Comparison of ENCODE assay signal across 8 cellular contexts in genomic region chr17:29590261-29590978, GRCh38. TPM values are rescaled to one million over a fixed set of nuclear protein-coding genes. Genes with fewer than 3 reads are reported as not detected.
A peak's percentile ranks its signal among the peaks of the same experiment; 100 is the strongest.
DNase-seq lines count a peak whose midpoint lies in the region; ATAC-seq and TF ChIP-seq lines count a peak whose summit lies in the region.

No MANE protein-coding gene starts in this region.

- WGBS in SK-N-SH (ENCODE audit: low lambda C conversion rate): 43% methylated on average over 20 of the region's 28 CpGs

- H4K20me1 ChIP-seq in SK-N-SH (ENCODE audit: insufficient read depth): peaks cover 34% of the 10 kb centered on the region
- H4K20me1 ChIP-seq in PC-3 (ENCODE audit: low read length): no peaks in the 10 kb centered on the region

- H3K9me2 ChIP-seq in SK-N-SH: no peaks in the 10 kb centered on the region
- H3K9me2 ChIP-seq in PC-3 (replicated peaks; ENCODE audit: low read length): no peaks in the 10 kb centered on the region

- TF ChIP-seq RAD21 in SK-N-SH (IDR thresholded peaks at IDR 0.05; ENCODE audit: low read length): no peak

- H3K4me3 ChIP-seq in SK-N-SH (ENCODE audit: low read depth in 2 of 2, low read length in 1 of 2) (peak overlapping the region; percentile 56 to 91), PC-3 (ENCODE audit: low read length) (peak overlapping the region; percentile 67), choroid plexus epithelial cell (ENCODE audit: low read depth, low read length) (peak overlapping the region; percentile 44), mucosa of descending colon (no peak overlapping the region), vagina (peak overlapping the region; percentile 54 to 94)

- TF ChIP-seq CTCF in SK-N-SH (IDR thresholded peaks at IDR 0.05) (no peak), PC-3 (conservative IDR thresholded peaks at IDR 0.05; ENCODE audit: low read depth, low read length) (no peak), choroid plexus epithelial cell (conservative IDR thresholded peaks at IDR 0.05; ENCODE audit: low read depth, low read length) (no peak), mucosa of descending colon (IDR thresholded peaks at IDR 0.05) (no peak), vagina (IDR thresholded peaks at IDR 0.05) (no peak)

- no peaks in the 10 kb centered on the region for H3K36me3 ChIP-seq in SK-N-SH (replicated peaks in 1 of 2; ENCODE audit: control insufficient read depth in 1 of 2, insufficient read depth in 2 of 2, low read length in 1 of 2)
- H3K36me3 ChIP-seq in PC-3 (ENCODE audit: low read depth, low read length): no peaks in the 10 kb centered on the region
- H3K36me3 ChIP-seq in mucosa of descending colon (ENCODE audit: low read depth): no peaks in the 10 kb centered on the region
- no peaks in the 10 kb centered on the region for H3K36me3 ChIP-seq in vagina

- H3K9me3 ChIP-seq in SK-N-SH: no peaks in the 10 kb centered on the region
- H3K9me3 ChIP-seq in PC-3 (ENCODE audit: low read length): no peaks in the 10 kb centered on the region
- no peaks in the 10 kb centered on the region for H3K9me3 ChIP-seq in mucosa of descending colon
- H3K9me3 ChIP-seq in vagina: no peaks in the 10 kb centered on the region

- H3K27ac ChIP-seq in SK-N-SH (ENCODE audit: low read depth in 2 of 2, low read length in 1 of 2): peak overlapping the region; percentile 64 to 91
- no peak overlapping the region for H3K27ac ChIP-seq in PC-3 (ENCODE audit: low read length)
- peak overlapping the region; percentile 93 for H3K27ac ChIP-seq in vagina

- no peak for DNase-seq in SK-N-SH
- no peak for DNase-seq in PC-3
- peak; percentile 48 for DNase-seq in choroid plexus epithelial cell (ENCODE audit: low read depth)
- peak; percentile 28 to 65 (median 52) for DNase-seq in mucosa of descending colon
- DNase-seq in vagina (ENCODE audit: extremely low spot score in 2 of 2): no peak
- DNase-seq in mucosa of gallbladder (ENCODE audit: low spot score): no peak

- no peak for ATAC-seq in SK-N-SH treated with all-trans-retinoic acid at 6 μM for 48 hours
- no peak for ATAC-seq in PC-3
- no peak for ATAC-seq in mucosa of descending colon
- no peak for ATAC-seq in GM21529 (IDR thresholded peaks at IDR 0.05; ENCODE audit: unreplicated experiment)

- CTCF ChIA-PET in SK-N-SH (lab: Yijun Ruan, JAX) (interaction anchor here (0.7 to 5.0 kb wide), 15 partner anchors 10 to 882 kb away, joined by 3 to 123 read pairs (median 8); partner anchors contain the start of genes ABHD15, CORO6 and TP53I13), PC-3 (lab: Charles Lee) (interaction anchor here (1.1 to 2.5 kb wide), 2 partner anchors 11 to 27 kb away, joined by 4 to 26 read pairs; no protein-coding TSS in a partner anchor)

- peak overlapping the region; percentile 95 for H3K4me2 ChIP-seq in SK-N-SH
- peak overlapping the region; percentile 90 for H3K4me2 ChIP-seq in PC-3 (ENCODE audit: low read length)

- POLR2A ChIA-PET in SK-N-SH (lab: Yijun Ruan, JAX) (interaction anchor here (0.8 to 1.8 kb wide), 4 partner anchors 8 to 34 kb away, joined by 3 to 4 read pairs (median 4); no protein-coding TSS in a partner anchor), PC-3 (lab: Charles Lee; ENCODE audit: unreplicated experiment) (interaction anchor here (0.7 kb wide), 1 partner anchor 10 kb away, joined by 9 read pairs; no protein-coding TSS in a partner anchor)

- no TSS peak for BruUV-seq in PC-3 (replicated peaks; lab: Mats Ljungman, UMichigan)

- H3K4me1 ChIP-seq in SK-N-SH (ENCODE audit: control insufficient read depth in 1 of 2, insufficient read depth in 2 of 2, low read depth in 1 of 2, low read length in 1 of 2): peaks cover 38 to 66% of the 10 kb centered on the region in 2 experiments
- peaks cover 49% of the 10 kb centered on the region for H3K4me1 ChIP-seq in PC-3 (ENCODE audit: insufficient read depth, low read length)
- H3K4me1 ChIP-seq in mucosa of descending colon (ENCODE audit: low read depth): peaks cover 48% of the 10 kb centered on the region
- H3K4me1 ChIP-seq in vagina: peaks cover 72% of the 10 kb centered on the region

- H3F3A ChIP-seq in SK-N-SH (replicated peaks; ENCODE audit: insufficient read depth) (peaks cover 29% of the 10 kb centered on the region), PC-3 (ENCODE audit: low read length, unreplicated experiment) (no peaks in the 10 kb centered on the region)

- H3K27me3 ChIP-seq in SK-N-SH (ENCODE audit: insufficient read depth): no peaks in the 10 kb centered on the region
- no peaks in the 10 kb centered on the region for H3K27me3 ChIP-seq in PC-3 (ENCODE audit: low read length)
- H3K27me3 ChIP-seq in vagina: no peaks in the 10 kb centered on the region

- no peak for TF ChIP-seq EP300 in SK-N-SH (IDR thresholded peaks at IDR 0.05; ENCODE audit: borderline replicate concordance in 1 of 2, low read depth in 1 of 2, low read length in 1 of 2)

- H3K9ac ChIP-seq in SK-N-SH (peak overlapping the region; percentile 61; the same call in 1 of the 2 replicates), PC-3 (ENCODE audit: low read length) (no peak overlapping the region)

- TF ChIP-seq POLR2A in vagina (IDR thresholded peaks at IDR 0.05): no peak

- H3K79me2 ChIP-seq in SK-N-SH (ENCODE audit: insufficient read depth) (peaks cover 43% of the 10 kb centered on the region), PC-3 (ENCODE audit: low read length) (peaks cover 42% of the 10 kb centered on the region)

- intact Hi-C loops in PC-3 (cut with micrococcal nuclease): no loop called here
- intact Hi-C loops in mucosa of descending colon (cut with DNase I, micrococcal nuclease): no loop called here
- intact Hi-C loops in vagina (cut with DNase I): no loop called here

- H2AFZ ChIP-seq in SK-N-SH (ENCODE audit: low read depth): peak overlapping the region; percentile 91; the same call in 1 of the 2 replicates
- peak overlapping the region; percentile 95 for H2AFZ ChIP-seq in PC-3 (ENCODE audit: low read length)

TF ChIP-seq in SK-N-SH, 30 proteins besides CTCF, POLR2A, EP300 and RAD21:
- TF ChIP-seq TCF12 (IDR thresholded peaks at IDR 0.05): no peak
- TF ChIP-seq FOXJ3 (CRISPR knock-in tag; IDR thresholded peaks at IDR 0.05): no peak
- TF ChIP-seq FOSL2 (IDR thresholded peaks at IDR 0.05; ENCODE audit: borderline replicate concordance, low read depth): peak; percentile 23; the same call in 1 of the 2 replicates
TF ChIP-seq in SK-N-SH: peak in this region for 1.

TF ChIP-seq in SK-N-SH treated with all-trans-retinoic acid at 6 μM for 48 hours, 23 proteins besides CTCF, POLR2A, EP300 and RAD21 (continues in another document):
- TF ChIP-seq TCF4 (CRISPR knock-in tag; IDR thresholded peaks at IDR 0.05; ENCODE audit: borderline replicate concordance) (no peak), CSRNP3 (CRISPR knock-in tag; IDR thresholded peaks at IDR 0.05) (no peak)

RNA-seq across cellular contexts. Expression of gene GIT1, which starts 1.0 kb away (rescaled TPM):
- 39.4 and 42.9 TPM in 2 replicates for polyA plus RNA-seq in SK-N-SH (2012; rRNA removed)
- polyA plus RNA-seq in SK-N-SH (2012; cell fraction: cytosol; rRNA removed): 21.6 and 27.8 TPM in 2 replicates
- polyA plus RNA-seq in SK-N-SH (2012; cell fraction: nucleus; rRNA removed): 92.1 and 131 TPM in 2 replicates
- total RNA-seq in PC-3 (2014; rRNA removed) (24.2 and 32.2 TPM in 2 replicates), mucosa of descending colon (10 to 100 TPM; 28.6 to 41.0 (median 37.2) TPM), vagina (39.8 TPM), mucosa of gallbladder (56.1 TPM)

RNA-seq across cellular contexts. Expression of gene ANKRD13B, which starts 2.5 kb away (rescaled TPM):
- polyA plus RNA-seq in SK-N-SH (2012; rRNA removed): 14.0 and 16.1 TPM in 2 replicates
- polyA plus RNA-seq in SK-N-SH (2012; cell fraction: cytosol; rRNA removed): 4.1 and 9.1 TPM in 2 replicates
- polyA plus RNA-seq in SK-N-SH (2012; cell fraction: nucleus; rRNA removed): 90.2 and 139 TPM in 2 replicates
- total RNA-seq in PC-3 (2014; rRNA removed): 11.2 and 11.5 TPM in 2 replicates
- total RNA-seq in mucosa of descending colon: 10 to 100 TPM in 1 of 3 donors, 1 to 10 TPM in 2; 2.2 to 11.2 (median 3.3) TPM
- total RNA-seq in vagina: 7.9 TPM
- total RNA-seq in mucosa of gallbladder: 13.4 TPM

RNA-seq across cellular contexts. Expression of gene TP53I13, which starts 21.9 kb away (rescaled TPM):
- polyA plus RNA-seq in SK-N-SH (2012; rRNA removed): 39.2 and 45.3 TPM in 2 replicates
- 15.7 and 27.4 TPM in 2 replicates for polyA plus RNA-seq in SK-N-SH (2012; cell fraction: cytosol; rRNA removed)
- polyA plus RNA-seq in SK-N-SH (2012; cell fraction: nucleus; rRNA removed): 130 and 165 TPM in 2 replicates
- 45.0 and 61.7 TPM in 2 replicates for total RNA-seq in PC-3 (2014; rRNA removed)
- 10 to 100 TPM; 43.9 to 75.4 (median 46.9) TPM for total RNA-seq in mucosa of descending colon
- total RNA-seq in vagina: 61.1 TPM
- 109 TPM for total RNA-seq in mucosa of gallbladder

RNA-seq across cellular contexts. Expression of gene ABHD15, which starts 23.6 kb away (rescaled TPM):
- 6.3 and 7.0 TPM in 2 replicates for polyA plus RNA-seq in SK-N-SH (2012; rRNA removed)
- polyA plus RNA-seq in SK-N-SH (2012; cell fraction: cytosol; rRNA removed): 4.4 and 6.0 TPM in 2 replicates
- polyA plus RNA-seq in SK-N-SH (2012; cell fraction: nucleus; rRNA removed): 5.7 and 6.0 TPM in 2 replicates
- total RNA-seq in PC-3 (2014; rRNA removed) (6.3 and 7.9 TPM in 2 replicates), mucosa of descending colon (10 to 100 TPM; 12.9 to 19.5 (median 13.6) TPM), vagina (13.3 TPM), mucosa of gallbladder (23.7 TPM)

RNA-seq across cellular contexts. Expression of gene CORO6, which starts 32.3 kb away (rescaled TPM):
- 18.4 and 28.1 TPM in 2 replicates for polyA plus RNA-seq in SK-N-SH (2012; rRNA removed)
- 2.0 and 5.5 TPM in 2 replicates for polyA plus RNA-seq in SK-N-SH (2012; cell fraction: cytosol; rRNA removed)
- 212 and 229 TPM in 2 replicates for polyA plus RNA-seq in SK-N-SH (2012; cell fraction: nucleus; rRNA removed)
- total RNA-seq in PC-3 (2014; rRNA removed): 0.44 and 0.58 TPM in 2 replicates
- total RNA-seq in mucosa of descending colon: 10 to 100 TPM in 1 of 3 donors, 1 to 10 TPM in 2; 1.2 to 21.3 (median 2.5) TPM
- 23.6 TPM for total RNA-seq in vagina
- 12.9 TPM for total RNA-seq in mucosa of gallbladder

Comparison
In these comparisons a context has a peak if more than half of its experiments do, and no peak if none do; other contexts are left out.
1. DNase-seq: peak in choroid plexus epithelial cell (single experiment) and mucosa of descending colon (3 of 3); none in SK-N-SH (single experiment), PC-3 (single experiment), vagina (0 of 2) and mucosa of gallbladder (single experiment).